In genomic region chr22:44743804-44744211, GRCh38 we compare ENCODE assay signal across 15 cellular contexts. TPM values are rescaled to one million over a fixed set of nuclear protein-coding genes. Genes with fewer than 3 reads are reported as not detected.
"Had no signal": no experiment of that assay in that cellular context is flagged by ENCODE, and none has a peak within 500 bp of the region (broad histone marks: within the 10 kb centered on the region; RNA-seq: fewer than 3 reads in every experiment).

No MANE protein-coding gene starts in this region.

- H3K27me3 ChIP-seq: ascending aorta, upper lobe of right lung had no signal

- DNase-seq: activated CD4-positive, alpha-beta T cell treated with anti-CD3 and anti-CD28 coated beads, Interleukin-2, amount 50 U/mL, for 1 hour; activated CD4-positive, CD25-positive, alpha-beta regulatory T cell treated with anti-CD3 and anti-CD28 coated beads, Interleukin-2, amount 50 U/mL, for 72 hours; activated CD8-positive, alpha-beta memory T cell treated with anti-CD3 and anti-CD28 coated beads for 24 hours; activated CD8-positive, alpha-beta memory T cell treated with anti-CD3 and anti-CD28 coated beads, Interleukin-2, amount 50 U/mL, for 48 hours; activated effector memory CD4-positive, alpha-beta T cell treated with Interleukin-2 at 50 U/mL for 16 hours; activated naive CD4-positive, alpha-beta T cell treated with anti-CD3 and anti-CD28 coated beads, Interleukin-2, amount 10 ng/mL, durations not matched to agents 7 days and 5 days; activated T-cell treated with anti-CD3 and anti-CD28 coated beads, Interleukin-2, amount 50 U/mL, for 48 hours; nephron progenitor cell; occipital lobe; stimulated activated naive B cell treated with anti-CD40 and anti-IgM and Interleukin-4, amounts not matched to agents 10 μg/mL and 1 μg/mL and 100 μg/mL, for 72 hours; upper lobe of right lung had no signal

- H3K4me1 ChIP-seq: ascending aorta had no signal

- H3K27ac ChIP-seq: ascending aorta, coronary artery, upper lobe of right lung had no signal

- H3K36me3 ChIP-seq: ascending aorta, upper lobe of right lung had no signal

- H3K36me3 Mint-ChIP-seq: activated naive CD4-positive, alpha-beta T cell treated with anti-CD3 and anti-CD28 coated beads, Interleukin-2, amount 10 ng/mL, durations not matched to agents 7 days and 5 days; stimulated activated naive B cell treated with anti-CD40 and anti-IgM and Interleukin-4, amounts not matched to agents 10 μg/mL and 1 μg/mL and 100 μg/mL, for 72 hours had no signal

- H3K9me3 ChIP-seq: ascending aorta, upper lobe of right lung had no signal

- H3K27ac Mint-ChIP-seq: activated naive CD4-positive, alpha-beta T cell treated with anti-CD3 and anti-CD28 coated beads, Interleukin-2, amount 10 ng/mL, durations not matched to agents 7 days and 5 days; nephron progenitor cell; stimulated activated naive B cell treated with anti-CD40 and anti-IgM and Interleukin-4, amounts not matched to agents 10 μg/mL and 1 μg/mL and 100 μg/mL, for 72 hours; T-helper 1 cell treated with Interleukin-12 subunit alpha and Interleukin-12 subunit beta and Interleukin-4 antibody, amounts not matched to agents 30 μg/mL and 1 μg/mL, for 36 hours had no signal

- H3K27me3 Mint-ChIP-seq: central memory CD8-positive, alpha-beta T cell had no signal

- H3K9me3 Mint-ChIP-seq: activated naive CD4-positive, alpha-beta T cell treated with anti-CD3 and anti-CD28 coated beads, Interleukin-2, amount 10 ng/mL, durations not matched to agents 7 days and 5 days; central memory CD8-positive, alpha-beta T cell; nephron progenitor cell; T-helper 1 cell treated with Interleukin-12 subunit alpha and Interleukin-12 subunit beta and Interleukin-4 antibody, amounts not matched to agents 30 μg/mL and 1 μg/mL, for 36 hours had no signal

- H3K4me3 Mint-ChIP-seq: activated naive CD4-positive, alpha-beta T cell treated with anti-CD3 and anti-CD28 coated beads, Interleukin-2, amount 10 ng/mL, durations not matched to agents 7 days and 5 days; central memory CD8-positive, alpha-beta T cell; nephron progenitor cell; stimulated activated naive B cell treated with anti-CD40 and anti-IgM and Interleukin-4, amounts not matched to agents 10 μg/mL and 1 μg/mL and 100 μg/mL, for 72 hours; T-helper 1 cell treated with Interleukin-12 subunit alpha and Interleukin-12 subunit beta and Interleukin-4 antibody, amounts not matched to agents 30 μg/mL and 1 μg/mL, for 36 hours had no signal

- H3K4me1 Mint-ChIP-seq: activated naive CD4-positive, alpha-beta T cell treated with anti-CD3 and anti-CD28 coated beads, Interleukin-2, amount 10 ng/mL, durations not matched to agents 7 days and 5 days; stimulated activated naive B cell treated with anti-CD40 and anti-IgM and Interleukin-4, amounts not matched to agents 10 μg/mL and 1 μg/mL and 100 μg/mL, for 72 hours had no signal

- H3K4me3 ChIP-seq: ascending aorta, coronary artery, upper lobe of right lung had no signal

RNA-seq across cellular contexts. Expression of gene ARHGAP8, which starts 8.6 kb away (rescaled TPM):
- total RNA-seq: ascending aorta had no signal
